8 cellular contexts compared by ENCODE assay signal in the genomic region with DNA sequence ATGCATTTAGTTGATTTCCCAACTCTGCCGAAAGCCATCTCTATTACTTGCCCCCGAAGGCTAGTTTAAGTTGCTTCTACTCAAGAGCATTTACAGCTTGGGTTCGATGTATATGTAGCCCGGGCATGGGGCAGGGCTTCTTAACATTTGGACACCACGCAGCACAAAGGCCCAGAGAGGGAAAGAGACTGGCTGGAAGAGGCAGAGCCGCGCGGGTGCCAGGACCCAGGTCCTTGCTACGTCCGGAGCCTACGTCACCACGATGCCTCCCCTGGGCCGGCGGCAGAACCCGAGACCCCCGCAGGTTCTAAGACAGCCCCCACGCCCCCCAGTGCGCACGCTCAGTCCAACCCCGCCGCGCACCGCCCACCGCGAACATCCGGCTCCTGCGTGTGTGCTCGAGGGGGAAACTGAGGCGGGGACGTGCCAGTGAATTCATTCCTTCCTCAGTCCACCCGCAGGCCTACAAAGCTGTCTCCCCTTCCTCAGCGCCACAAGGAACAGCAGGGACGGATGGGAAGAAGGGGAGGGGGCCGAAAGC. TPM values are rescaled to one million over a fixed set of nuclear protein-coding genes. Genes with fewer than 3 reads are reported as not detected.
DNase-seq lines count a peak whose midpoint lies in the region; ATAC-seq and TF ChIP-seq lines count a peak whose summit lies in the region.

No MANE protein-coding gene starts in this region.

- POLR2A ChIA-PET in activated CD8-positive, alpha-beta T cell treated with anti-CD3 and anti-CD28 coated beads for 36 hours (lab: Charles Lee) = interaction anchor here (0.9 to 8.9 kb wide), 19 partner anchors 8 to 473 kb away, joined by 3 to 119 read pairs (median 8); a partner anchor contains a TSS

- CTCF ChIA-PET in activated CD8-positive, alpha-beta memory T cell treated with anti-CD3 and anti-CD28 coated beads, Interleukin-2, amount 10 ng/mL, durations not matched to agents 7 days and 5 days (lab: Charles Lee) = interaction anchor here (0.7 to 9.2 kb wide), 22 partner anchors 8 to 134 kb away, joined by 3 to 114 read pairs (median 5); a partner anchor contains a TSS
- CTCF ChIA-PET in activated CD8-positive, alpha-beta T cell treated with anti-CD3 and anti-CD28 coated beads for 36 hours (lab: Charles Lee) = interaction anchor here (0.7 to 9.3 kb wide), 14 partner anchors 10 to 135 kb away, joined by 3 to 74 read pairs (median 4); a partner anchor contains a TSS

- no peaks in the 10 kb centered on the region for H3K9me3 ChIP-seq in neural progenitor cell (ENCODE audit: low read depth)

- peaks cover 47% of the 10 kb centered on the region for H3F3A ChIP-seq in neural progenitor cell (ENCODE audit: low read depth)

- peak overlapping the region; percentile 96 for H3K4me3 Mint-ChIP-seq in activated CD8-positive, alpha-beta memory T cell treated with anti-CD3 and anti-CD28 coated beads, Interleukin-2, amount 10 ng/mL, durations not matched to agents 7 days and 5 days
- H3K4me3 Mint-ChIP-seq in activated CD8-positive, alpha-beta T cell treated with anti-CD3 and anti-CD28 coated beads for 36 hours = peak overlapping the region; percentile 95
- peak overlapping the region; percentile 95 for H3K4me3 Mint-ChIP-seq in neural progenitor cell

- H3K27ac ChIP-seq in neural progenitor cell = peak overlapping the region; percentile 100

- H3K9ac ChIP-seq in neural progenitor cell = peak overlapping the region; percentile 100

- no peaks in the 10 kb centered on the region for H3K9me3 Mint-ChIP-seq in activated CD8-positive, alpha-beta memory T cell treated with anti-CD3 and anti-CD28 coated beads, Interleukin-2, amount 10 ng/mL, durations not matched to agents 7 days and 5 days (ENCODE audit: low read depth)
- no peaks in the 10 kb centered on the region for H3K9me3 Mint-ChIP-seq in activated CD8-positive, alpha-beta T cell treated with anti-CD3 and anti-CD28 coated beads for 36 hours
- H3K9me3 Mint-ChIP-seq in neural progenitor cell = no peaks in the 10 kb centered on the region

- intact Hi-C loops in activated CD8-positive, alpha-beta T cell treated with anti-CD3 and anti-CD28 coated beads for 36 hours (cut with micrococcal nuclease) = loop anchor here (2.0 to 10.0 kb wide), 2 partner anchors 49 to 109 kb away; a partner anchor contains a TSS

- no peak for DNase-seq in activated CD8-positive, alpha-beta memory T cell treated with anti-CD3 and anti-CD28 coated beads, Interleukin-2, amount 10 ng/mL, durations not matched to agents 7 days and 5 days
- no peak for DNase-seq in activated CD8-positive, alpha-beta memory T cell treated with anti-CD3 and anti-CD28 coated beads for 24 hours
- peak; percentile 53 for DNase-seq in NCI-H128 (lab: John Stamatoyannopoulos, UW; ENCODE audit: unreplicated experiment)
- DNase-seq in activated CD8-positive, alpha-beta T cell treated with anti-CD3 and anti-CD28 coated beads for 36 hours = peak; percentile 70
- DNase-seq in fibroblast of pulmonary artery (ENCODE audit: low read depth) = peak; percentile 57
- peak; percentile 72 for DNase-seq in neural progenitor cell (ENCODE audit: low spot score)
- DNase-seq in SKM-1 treated with dmso at 0.1 percent for 144 hours (lab: John Stamatoyannopoulos, UW; ENCODE audit: unreplicated experiment) = no peak

- H3K4me1 Mint-ChIP-seq in activated CD8-positive, alpha-beta memory T cell treated with anti-CD3 and anti-CD28 coated beads, Interleukin-2, amount 10 ng/mL, durations not matched to agents 7 days and 5 days = peaks cover 31% of the 10 kb centered on the region
- peaks cover 25% of the 10 kb centered on the region for H3K4me1 Mint-ChIP-seq in activated CD8-positive, alpha-beta T cell treated with anti-CD3 and anti-CD28 coated beads for 36 hours (ENCODE audit: low read depth)
- peaks cover 29% of the 10 kb centered on the region for H3K4me1 Mint-ChIP-seq in neural progenitor cell

- no peaks in the 10 kb centered on the region for H3K27me3 ChIP-seq in neural progenitor cell

- H3K27me3 Mint-ChIP-seq in activated CD8-positive, alpha-beta memory T cell treated with anti-CD3 and anti-CD28 coated beads, Interleukin-2, amount 10 ng/mL, durations not matched to agents 7 days and 5 days = no peaks in the 10 kb centered on the region
- no peaks in the 10 kb centered on the region for H3K27me3 Mint-ChIP-seq in activated CD8-positive, alpha-beta T cell treated with anti-CD3 and anti-CD28 coated beads for 36 hours
- H3K27me3 Mint-ChIP-seq in neural progenitor cell (ENCODE audit: insufficient read depth, low read depth) = peaks cover 5% of the 10 kb centered on the region

- peak; percentile 28 for ATAC-seq in activated CD8-positive, alpha-beta memory T cell treated with anti-CD3 and anti-CD28 coated beads, Interleukin-2, amount 10 ng/mL, durations not matched to agents 7 days and 5 days
- ATAC-seq in HG02610 (IDR thresholded peaks at IDR 0.05; ENCODE audit: unreplicated experiment) = peak; percentile 5
- peak; percentile 12 for ATAC-seq in activated CD8-positive, alpha-beta T cell treated with anti-CD3 and anti-CD28 coated beads for 36 hours

- H2AFZ ChIP-seq in neural progenitor cell (replicated peaks) = peak overlapping the region; percentile 92

- H4K20me1 ChIP-seq in neural progenitor cell (ENCODE audit: low read depth) = peaks cover 37% of the 10 kb centered on the region

- H3K4me2 ChIP-seq in neural progenitor cell = peak overlapping the region; percentile 90

- peak overlapping the region; percentile 98 for H3K27ac Mint-ChIP-seq in activated CD8-positive, alpha-beta memory T cell treated with anti-CD3 and anti-CD28 coated beads, Interleukin-2, amount 10 ng/mL, durations not matched to agents 7 days and 5 days
- peak overlapping the region; percentile 96 for H3K27ac Mint-ChIP-seq in activated CD8-positive, alpha-beta T cell treated with anti-CD3 and anti-CD28 coated beads for 36 hours
- H3K27ac Mint-ChIP-seq in neural progenitor cell = peak overlapping the region; percentile 99

- H3K4me3 ChIP-seq in fibroblast of pulmonary artery (replicated peaks; ENCODE audit: low read depth, low read length) (peak overlapping the region; percentile 97), neural progenitor cell (peak overlapping the region; percentile 99)

- H3K79me2 ChIP-seq in neural progenitor cell (ENCODE audit: low read depth) = peaks cover 53% of the 10 kb centered on the region

- peaks cover 15% of the 10 kb centered on the region for H3K36me3 Mint-ChIP-seq in activated CD8-positive, alpha-beta memory T cell treated with anti-CD3 and anti-CD28 coated beads, Interleukin-2, amount 10 ng/mL, durations not matched to agents 7 days and 5 days
- peaks cover 13% of the 10 kb centered on the region for H3K36me3 Mint-ChIP-seq in activated CD8-positive, alpha-beta T cell treated with anti-CD3 and anti-CD28 coated beads for 36 hours (ENCODE audit: low read depth)
- peaks cover 12% of the 10 kb centered on the region for H3K36me3 Mint-ChIP-seq in neural progenitor cell

- H3K4me1 ChIP-seq in neural progenitor cell = peaks cover 21% of the 10 kb centered on the region

- TF ChIP-seq CTCF in activated CD8-positive, alpha-beta T cell treated with anti-CD3 and anti-CD28 coated beads for 36 hours (IDR thresholded peaks at IDR 0.05) = no peak
- TF ChIP-seq CTCF in fibroblast of pulmonary artery (IDR thresholded peaks at IDR 0.05; ENCODE audit: low read length, missing control alignments) (no peak), neural progenitor cell (IDR thresholded peaks at IDR 0.05) (no peak)

- H3K36me3 ChIP-seq in neural progenitor cell = no peaks in the 10 kb centered on the region

RNA-seq across cellular contexts. Expression of a gene that starts 0.4 kb away (rescaled TPM):
- 10 to 100 TPM; 41.6 to 52.3 TPM for total RNA-seq in activated CD8-positive, alpha-beta memory T cell treated with anti-CD3 and anti-CD28 coated beads, Interleukin-2, amount 10 ng/mL, durations not matched to agents 7 days and 5 days
- 10 to 100 TPM; 27.8 to 29.5 TPM for total RNA-seq in activated CD8-positive, alpha-beta T cell treated with anti-CD3 and anti-CD28 coated beads for 36 hours
- 9.5 and 24.5 TPM in 2 replicates for total RNA-seq in neural progenitor cell (ENCODE audit: low replicate concordance)

RNA-seq across cellular contexts. Expression of a gene that starts 22.2 kb away (rescaled TPM):
- total RNA-seq in activated CD8-positive, alpha-beta memory T cell treated with anti-CD3 and anti-CD28 coated beads, Interleukin-2, amount 10 ng/mL, durations not matched to agents 7 days and 5 days = 1 to 10 TPM; 3.2 to 3.3 TPM
- 1 to 10 TPM; 7.4 to 8.6 TPM for total RNA-seq in activated CD8-positive, alpha-beta T cell treated with anti-CD3 and anti-CD28 coated beads for 36 hours
- 22.3 and 54.4 TPM in 2 replicates for total RNA-seq in neural progenitor cell (ENCODE audit: low replicate concordance)

RNA-seq across cellular contexts. Expression of a gene that starts 37.9 kb away (rescaled TPM):
- total RNA-seq in activated CD8-positive, alpha-beta memory T cell treated with anti-CD3 and anti-CD28 coated beads, Interleukin-2, amount 10 ng/mL, durations not matched to agents 7 days and 5 days = 10 to 100 TPM; 39.4 to 40.6 TPM
- total RNA-seq in activated CD8-positive, alpha-beta T cell treated with anti-CD3 and anti-CD28 coated beads for 36 hours = 10 to 100 TPM; 27.0 to 28.8 TPM
- total RNA-seq in neural progenitor cell (ENCODE audit: low replicate concordance) = 7.2 and 17.4 TPM in 2 replicates

RNA-seq across cellular contexts. Expression of a gene that starts 43.0 kb away (rescaled TPM):
- total RNA-seq in activated CD8-positive, alpha-beta memory T cell treated with anti-CD3 and anti-CD28 coated beads, Interleukin-2, amount 10 ng/mL, durations not matched to agents 7 days and 5 days = 10 to 100 TPM; 55.5 to 69.6 TPM
- total RNA-seq in activated CD8-positive, alpha-beta T cell treated with anti-CD3 and anti-CD28 coated beads for 36 hours = 10 to 100 TPM; 34.5 to 40.2 TPM
- total RNA-seq in neural progenitor cell (ENCODE audit: low replicate concordance) = 15.1 and 30.9 TPM in 2 replicates

RNA-seq across cellular contexts. Expression of a gene that starts 43.1 kb away (rescaled TPM):
- 1 to 10 TPM in 1 of 2 experiments, under 1 TPM in 1; 0.91 to 1.9 TPM for total RNA-seq in activated CD8-positive, alpha-beta memory T cell treated with anti-CD3 and anti-CD28 coated beads, Interleukin-2, amount 10 ng/mL, durations not matched to agents 7 days and 5 days
- 1 to 10 TPM; 2.4 to 2.9 TPM for total RNA-seq in activated CD8-positive, alpha-beta T cell treated with anti-CD3 and anti-CD28 coated beads for 36 hours
- 0.24 and 1.2 TPM in 2 replicates for total RNA-seq in neural progenitor cell (ENCODE audit: low replicate concordance)

Comparison
In these comparisons a context has a peak if more than half of its experiments do, and no peak if none do; other contexts are left out.
1. DNase-seq: peak in NCI-H128 (single experiment), activated CD8-positive, alpha-beta T cell treated with anti-CD3 and anti-CD28 coated beads for 36 hours (single experiment), fibroblast of pulmonary artery (single experiment) and neural progenitor cell (single experiment); none in activated CD8-positive, alpha-beta memory T cell treated with anti-CD3 and anti-CD28 coated beads, Interleukin-2, amount 10 ng/mL, durations not matched to agents 7 days and 5 days (single experiment), activated CD8-positive, alpha-beta memory T cell treated with anti-CD3 and anti-CD28 coated beads for 24 hours (single experiment) and SKM-1 treated with dmso at 0.1 percent for 144 hours (single experiment).
2. Peak in every context shown above with its lines, with median percentiles within 50 percentile points of each other: ATAC-seq, H3K27ac Mint-ChIP-seq and H3K4me3 Mint-ChIP-seq.